6 cellular contexts compared by ENCODE assay signal in the genomic region with DNA sequence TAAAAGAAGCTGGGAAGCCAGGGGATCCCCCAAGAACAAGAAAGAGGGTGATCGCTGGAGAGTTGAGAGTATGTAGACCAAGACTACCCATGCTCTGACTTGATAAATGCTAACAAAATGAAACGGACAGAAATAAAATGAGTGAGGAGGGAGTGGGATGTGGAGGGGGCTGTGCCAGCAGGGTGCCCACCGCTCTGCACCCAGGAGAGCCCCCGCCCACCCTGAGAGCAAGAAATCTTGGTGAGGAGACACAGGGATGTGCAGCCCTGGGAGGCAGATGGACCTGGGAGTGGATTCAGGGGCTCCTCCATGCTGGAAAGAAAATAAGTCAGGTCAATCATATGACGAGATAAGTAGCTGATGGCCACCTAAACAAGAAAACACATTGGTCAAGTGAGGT.
"Had no signal": no experiment of that assay in that cellular context is flagged by ENCODE, and none has a peak within 500 bp of the region (broad histone marks: within the 10 kb centered on the region; RNA-seq: fewer than 3 reads in every experiment).

No MANE protein-coding gene starts in this region.

- H3K27ac Mint-ChIP-seq: IgD-negative memory B cell had no signal

- H3K4me3 ChIP-seq: K562 had no signal

- H3K27me3 Mint-ChIP-seq: IgD-negative memory B cell had no signal

- ATAC-seq: HepG2, K562 had no signal

- DNase-seq: IMR-90, KBM-7 had no signal

- H3K4me3 Mint-ChIP-seq: IgD-negative memory B cell had no signal

- H3K27ac ChIP-seq: HL-60 had no signal

- H3K36me3 Mint-ChIP-seq: IgD-negative memory B cell had no signal
